16 cellular contexts compared by ENCODE assay signal in genomic region chr12:110117948-110118685, GRCh38. TPM values are rescaled to one million over a fixed set of nuclear protein-coding genes. Genes with fewer than 3 reads are reported as not detected.
DNase-seq lines count a peak whose midpoint lies in the region; ATAC-seq and TF ChIP-seq lines count a peak whose summit lies in the region.
"Had no signal": no experiment of that assay in that cellular context is flagged by ENCODE, and none has a peak within 500 bp of the region (broad histone marks: within the 10 kb centered on the region; RNA-seq: fewer than 3 reads in every experiment).

No MANE protein-coding gene starts in this region.

- H3K27ac ChIP-seq in GM23248 (no peak overlapping the region), PC-3 (ENCODE audit: low read length) (no peak overlapping the region), esophagus squamous epithelium (peak overlapping the region; percentile 37 to 73 (median 68)), prostate gland (peak overlapping the region; percentile 50 to 55)
- H3K27ac ChIP-seq: SJSA1, suprapubic skin had no signal

- H3K79me2 ChIP-seq in GM23248 (ENCODE audit: insufficient read depth): no peaks in the 10 kb centered on the region
- no peaks in the 10 kb centered on the region for H3K79me2 ChIP-seq in PC-3 (ENCODE audit: low read length)

- H2AFZ ChIP-seq in GM23248: peak overlapping the region; percentile 17
- peak overlapping the region; percentile 37; the same call in 1 of the 2 replicates for H2AFZ ChIP-seq in PC-3 (ENCODE audit: low read length)

- intact Hi-C loops in PC-3 (cut with micrococcal nuclease) (no loop called here), esophagus squamous epithelium (cut with DNase I) (loop anchor here (10.0 kb wide), 1 partner anchor 107 kb away; no protein-coding TSS in a partner anchor), prostate gland (cut with DNase I) (no loop called here), CD14-positive monocyte (cut with micrococcal nuclease) (no loop called here)

- H3K4me2 ChIP-seq in GM23248 (ENCODE audit: unreplicated experiment) (no peak overlapping the region), PC-3 (ENCODE audit: low read length) (no peak overlapping the region)

- peaks cover 18% of the 10 kb centered on the region for H3K4me1 Mint-ChIP-seq in CD14-positive monocyte
- H3K4me1 Mint-ChIP-seq: CD4-positive, CD25-positive, alpha-beta regulatory T cell; immature natural killer cell had no signal

- no peak overlapping the region for H3K9ac ChIP-seq in GM23248
- H3K9ac ChIP-seq in PC-3 (ENCODE audit: low read length): no peak overlapping the region

- no peak overlapping the region for H3K4me3 Mint-ChIP-seq in CD14-positive monocyte
- H3K4me3 Mint-ChIP-seq: CD4-positive, CD25-positive, alpha-beta regulatory T cell; effector memory CD8-positive, alpha-beta T cell; immature natural killer cell had no signal

- H3K27me3 Mint-ChIP-seq in CD14-positive monocyte (ENCODE audit: low read depth in 3 of 3): peaks cover 3 to 9% (median 3%) of the 10 kb centered on the region in 3 donors

- H3K9me2 ChIP-seq in GM23248 (ENCODE audit: insufficient read depth) (no peaks in the 10 kb centered on the region), PC-3 (replicated peaks; ENCODE audit: low read length) (no peaks in the 10 kb centered on the region)

- no peak for TF ChIP-seq POLR2A in esophagus squamous epithelium (IDR thresholded peaks at IDR 0.05)
- TF ChIP-seq POLR2A in prostate gland (IDR thresholded peaks at IDR 0.05): no peak

- POLR2A ChIA-PET in PC-3 (lab: Charles Lee; ENCODE audit: unreplicated experiment): no interaction called here

- H3K36me3 ChIP-seq in GM23248 (ENCODE audit: low read depth): no peaks in the 10 kb centered on the region
- no peaks in the 10 kb centered on the region for H3K36me3 ChIP-seq in PC-3 (ENCODE audit: low read depth, low read length)
- H3K36me3 ChIP-seq in esophagus squamous epithelium: no peaks in the 10 kb centered on the region
- no peaks in the 10 kb centered on the region for H3K36me3 ChIP-seq in prostate gland
- H3K36me3 ChIP-seq: SJSA1, suprapubic skin had no signal

- H3K9me3 Mint-ChIP-seq in CD14-positive monocyte: peaks cover 0 to 3% (median 0%) of the 10 kb centered on the region in 7 donors
- H3K9me3 Mint-ChIP-seq: CD4-positive, CD25-positive, alpha-beta regulatory T cell; effector memory CD8-positive, alpha-beta T cell; immature natural killer cell had no signal

- H3K4me1 ChIP-seq in GM23248 (ENCODE audit: insufficient read depth): no peaks in the 10 kb centered on the region
- no peaks in the 10 kb centered on the region for H3K4me1 ChIP-seq in PC-3 (ENCODE audit: insufficient read depth, low read length)
- peaks cover 0 to 14% (median 0%) of the 10 kb centered on the region in 3 donors for H3K4me1 ChIP-seq in esophagus squamous epithelium
- no peaks in the 10 kb centered on the region for H3K4me1 ChIP-seq in prostate gland (replicated peaks)
- H3K4me1 ChIP-seq: SJSA1 had no signal

- no peaks in the 10 kb centered on the region for H4K20me1 ChIP-seq in GM23248 (ENCODE audit: insufficient read depth)
- H4K20me1 ChIP-seq in PC-3 (ENCODE audit: low read length): no peaks in the 10 kb centered on the region

- DNase-seq in GM23248: no peak
- no peak for DNase-seq in PC-3
- DNase-seq in esophagus squamous epithelium (lab: John Stamatoyannopoulos, UW): no peak
- peak; percentile 23 for DNase-seq in prostate gland (ENCODE audit: low spot score)
- no peak for DNase-seq in CD14-positive monocyte (ENCODE audit: low spot score)
- DNase-seq: activated effector memory CD4-positive, alpha-beta T cell treated with Interleukin-2 at 50 U/mL for 16 hours; CD4-positive, CD25-positive, alpha-beta regulatory T cell; effector memory CD8-positive, alpha-beta T cell; immature natural killer cell; MM.1S; NCI-H2107; stimulated activated CD4-positive, alpha-beta T cell treated with anti-CD3 and anti-CD28 coated beads, Interleukin-15, amount 100 ng/mL, for 24 hours had no signal

- H3F3A ChIP-seq in GM23248 (ENCODE audit: insufficient read depth) (no peaks in the 10 kb centered on the region), PC-3 (ENCODE audit: low read length, unreplicated experiment) (no peaks in the 10 kb centered on the region)

- H3K9me3 ChIP-seq in GM23248 (ENCODE audit: low read depth) (no peaks in the 10 kb centered on the region), PC-3 (ENCODE audit: low read length) (no peaks in the 10 kb centered on the region), esophagus squamous epithelium (no peaks in the 10 kb centered on the region), prostate gland (no peaks in the 10 kb centered on the region)
- H3K9me3 ChIP-seq: SJSA1, suprapubic skin had no signal

- no TSS peak for BruUV-seq in PC-3 (replicated peaks; lab: Mats Ljungman, UMichigan)

- CTCF ChIA-PET in PC-3 (lab: Charles Lee): no interaction called here

- H3K36me3 Mint-ChIP-seq in CD14-positive monocyte: no peaks in the 10 kb centered on the region
- H3K36me3 Mint-ChIP-seq: CD4-positive, CD25-positive, alpha-beta regulatory T cell; immature natural killer cell had no signal

- no peak for TF ChIP-seq CTCF in PC-3 (conservative IDR thresholded peaks at IDR 0.05; ENCODE audit: low read depth, low read length)
- TF ChIP-seq CTCF in esophagus squamous epithelium (IDR thresholded peaks at IDR 0.05): no peak
- no peak for TF ChIP-seq CTCF in prostate gland (IDR thresholded peaks at IDR 0.05)
- no peak for TF ChIP-seq CTCF in CD14-positive monocyte (IDR thresholded peaks at IDR 0.05)

- ATAC-seq in PC-3 (no peak), GM21390 (IDR thresholded peaks at IDR 0.05; ENCODE audit: unreplicated experiment) (no peak), GM19397 (IDR thresholded peaks at IDR 0.05; ENCODE audit: unreplicated experiment) (no peak)
- ATAC-seq: effector memory CD8-positive, alpha-beta T cell had no signal

- 20 to 30% methylated on average over 7 of the region's 7 CpGs for WGBS in GM23248 (ENCODE audit: low coverage in 1 of 2, low lambda C conversion rate in 2 of 2, missing lambda C conversion rate in 2 of 2), 2 experiments
- WGBS in esophagus squamous epithelium, 2 donors: 39% methylated on average over 7 of the region's 7 CpGs
- 34% methylated on average over 7 of the region's 7 CpGs for WGBS in prostate gland

- H3K27me3 ChIP-seq in GM23248 (replicated peaks; ENCODE audit: insufficient read depth) (no peaks in the 10 kb centered on the region), PC-3 (ENCODE audit: low read length) (no peaks in the 10 kb centered on the region), esophagus squamous epithelium (no peaks in the 10 kb centered on the region), prostate gland (replicated peaks; ENCODE audit: insufficient read depth) (no peaks in the 10 kb centered on the region)
- H3K27me3 ChIP-seq: SJSA1, suprapubic skin had no signal

- H3K27ac Mint-ChIP-seq in CD14-positive monocyte: no peak overlapping the region
- H3K27ac Mint-ChIP-seq: CD4-positive, CD25-positive, alpha-beta regulatory T cell; effector memory CD8-positive, alpha-beta T cell; immature natural killer cell had no signal

- H3K4me3 ChIP-seq in GM23248: no peak overlapping the region
- H3K4me3 ChIP-seq in PC-3 (ENCODE audit: low read length): no peak overlapping the region
- no peak overlapping the region for H3K4me3 ChIP-seq in esophagus squamous epithelium
- H3K4me3 ChIP-seq in prostate gland: no peak overlapping the region
- H3K4me3 ChIP-seq: SJSA1, suprapubic skin had no signal

- in situ Hi-C loops in GM23248 (cut with MboI): no loop called here

RNA-seq across cellular contexts. Expression of gene IFT81, which starts 6.0 kb away (rescaled TPM):
- 9.5 and 9.7 TPM in 2 replicates for total RNA-seq in GM23248 (2014; rRNA removed; shearing (Covaris generic))
- 10.6 and 14.0 TPM in 2 replicates for polyA plus RNA-seq in GM23248 (2016; fragmentation: Nextera tagmentation; extraction: Ambion mirVana)
- 7.2 and 10.1 TPM in 2 replicates for total RNA-seq in PC-3 (2014; rRNA removed)
- total RNA-seq in esophagus squamous epithelium: 10 to 100 TPM in 1 of 4 donors, 1 to 10 TPM in 3; 3.6 to 12.6 (median 7.2) TPM
- 10 to 100 TPM; 11.2 to 16.1 TPM for total RNA-seq in prostate gland
- under 1 TPM; 0.47 to 0.97 TPM for polyA plus RNA-seq in CD14-positive monocyte

Comparison
In these comparisons a context has a peak if more than half of its experiments do, and no peak if none do; other contexts are left out.
1. H3K27ac ChIP-seq: peak in esophagus squamous epithelium (4 of 4) and prostate gland (2 of 2); none in GM23248 (single experiment) and PC-3 (single experiment).